ENCODE assay signal across 27 cellular contexts in the genomic region with DNA sequence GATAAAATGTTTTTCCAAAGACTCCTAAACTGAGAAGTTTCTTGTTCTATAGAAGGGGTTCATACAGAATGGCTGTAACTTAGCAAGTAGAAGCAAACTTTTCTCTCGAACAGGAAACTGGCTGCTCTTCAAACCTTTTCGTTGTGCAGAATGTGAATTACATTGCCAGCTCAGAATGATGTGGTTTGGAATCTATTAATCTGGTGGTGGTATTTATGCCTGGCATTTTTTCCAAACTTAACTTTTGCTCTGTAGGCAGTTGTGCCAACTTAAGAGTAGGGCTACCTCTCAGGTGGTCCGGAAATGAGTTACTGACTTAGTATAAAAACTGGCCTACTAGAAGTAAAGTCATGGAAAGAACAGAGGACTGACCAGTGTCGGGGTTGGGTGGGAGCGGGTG. TPM values are rescaled to one million over a fixed set of nuclear protein-coding genes. Genes with fewer than 3 reads are reported as not detected.
"Had no signal": no experiment of that assay in that cellular context is flagged by ENCODE, and none has a peak within 500 bp of the region (broad histone marks: within the 10 kb centered on the region; RNA-seq: fewer than 3 reads in every experiment).

No MANE protein-coding gene starts in this region.

- H3K27ac ChIP-seq: prostate gland, suprapubic skin had no signal

- H3K36me3 ChIP-seq: esophagus squamous epithelium, heart right ventricle, prostate gland, right atrium auricular region, suprapubic skin, thyroid gland had no signal

- FAIRE-seq: colon had no signal

- H3K27me3 ChIP-seq: right atrium auricular region, thyroid gland had no signal

- DNase-seq: effector CD8-positive, alpha-beta T cell; endodermal cell; erythroblast; esophagus squamous epithelium; foreskin melanocyte; glutamatergic neuron; heart right ventricle; hypothalamus; immature natural killer cell; islet precursor cell; mesenchymal stem cell; naive thymus-derived CD8-positive, alpha-beta T cell; nephron progenitor cell; nucleus accumbens; stimulated activated CD4-positive, alpha-beta T cell treated with anti-CD3 and anti-CD28 coated beads, Interleukin-12 subunit alpha, Interleukin-12 subunit beta, amount 100 ng/mL, for 4 hours; stimulated activated CD4-positive, alpha-beta T cell treated with anti-CD3 and anti-CD28 coated beads, Interleukin-1b, Interleukin-23, amount 100 ng/mL, for 48 hours; stimulated activated CD4-positive, alpha-beta T cell treated with anti-CD3 and anti-CD28 coated beads, Interleukin-4, amount 100 ng/mL, for 1 hour; stimulated activated CD8-positive, alpha-beta memory T cell treated with anti-CD3 and anti-CD28 coated beads, Interleukin-4, amount 100 ng/mL, for 48 hours; stimulated activated naive CD4-positive, alpha-beta T cell; stimulated activated naive CD8-positive, alpha-beta T cell treated with anti-CD3 and anti-CD28 coated beads, Interleukin-15, amount 100 ng/mL, for 72 hours; thyroid gland had no signal

- H3K9me3 ChIP-seq: esophagus squamous epithelium, heart right ventricle, prostate gland, right atrium auricular region, suprapubic skin, thyroid gland had no signal

- H3K4me3 ChIP-seq: esophagus squamous epithelium, heart right ventricle, lung, prostate gland, right atrium auricular region, smooth muscle cell, suprapubic skin, thyroid gland had no signal

- H3K4me2 ChIP-seq: smooth muscle cell had no signal

- H3K4me1 ChIP-seq: prostate gland had no signal

RNA-seq across cellular contexts. Expression of a gene that starts 26.6 kb away (rescaled TPM):
- total RNA-seq: naive thymus-derived CD8-positive, alpha-beta T cell had no signal
- polyA plus RNA-seq: immature natural killer cell had no signal
